16 cellular contexts compared by ENCODE assay signal in genomic region chr2:6800553-6800952, GRCh38.
"Had no signal": no experiment of that assay in that cellular context is flagged by ENCODE, and none has a peak within 500 bp of the region (broad histone marks: within the 10 kb centered on the region; RNA-seq: fewer than 3 reads in every experiment).

No MANE protein-coding gene starts in this region.

- H3K27ac ChIP-seq: cardiac muscle cell, dorsolateral prefrontal cortex, tibial artery, vagina had no signal

- H3K4me1 ChIP-seq: tibial artery, vagina had no signal

- DNase-seq: activated CD4-positive, alpha-beta T cell treated with anti-CD3 and anti-CD28 coated beads, Interleukin-2, amount 50 U/mL, for 4 hours; activated naive CD4-positive, alpha-beta T cell treated with anti-CD3 and anti-CD28 coated beads for 36 hours; activated naive CD8-positive, alpha-beta T cell treated with anti-CD3 and anti-CD28 coated beads, Interleukin-2, amount 50 U/mL, for 24 hours; activated T-cell treated with anti-CD3 and anti-CD28 coated beads, Interleukin-2, amount 50 U/mL, for 1 hour; dorsolateral prefrontal cortex; erythroblast; hippocampal formation; nucleus accumbens; posterior cingulate gyrus; retina; stimulated activated CD4-positive, alpha-beta T cell treated with anti-CD3 and anti-CD28 coated beads, Interleukin-15, amount 100 ng/mL, for 24 hours; stimulated activated CD4-positive, alpha-beta T cell treated with anti-CD3 and anti-CD28 coated beads, Interleukin-4, amount 100 ng/mL, for 24 hours; stimulated activated naive CD4-positive, alpha-beta T cell; tibial artery had no signal

- H3K27me3 ChIP-seq: cardiac muscle cell, tibial artery, vagina had no signal

- H3K36me3 ChIP-seq: cardiac muscle cell, tibial artery, vagina had no signal

- H3K9me3 ChIP-seq: tibial artery, vagina had no signal

- H3K4me3 ChIP-seq: cardiac muscle cell, dorsolateral prefrontal cortex, tibial artery, vagina had no signal
